In the genomic region with DNA sequence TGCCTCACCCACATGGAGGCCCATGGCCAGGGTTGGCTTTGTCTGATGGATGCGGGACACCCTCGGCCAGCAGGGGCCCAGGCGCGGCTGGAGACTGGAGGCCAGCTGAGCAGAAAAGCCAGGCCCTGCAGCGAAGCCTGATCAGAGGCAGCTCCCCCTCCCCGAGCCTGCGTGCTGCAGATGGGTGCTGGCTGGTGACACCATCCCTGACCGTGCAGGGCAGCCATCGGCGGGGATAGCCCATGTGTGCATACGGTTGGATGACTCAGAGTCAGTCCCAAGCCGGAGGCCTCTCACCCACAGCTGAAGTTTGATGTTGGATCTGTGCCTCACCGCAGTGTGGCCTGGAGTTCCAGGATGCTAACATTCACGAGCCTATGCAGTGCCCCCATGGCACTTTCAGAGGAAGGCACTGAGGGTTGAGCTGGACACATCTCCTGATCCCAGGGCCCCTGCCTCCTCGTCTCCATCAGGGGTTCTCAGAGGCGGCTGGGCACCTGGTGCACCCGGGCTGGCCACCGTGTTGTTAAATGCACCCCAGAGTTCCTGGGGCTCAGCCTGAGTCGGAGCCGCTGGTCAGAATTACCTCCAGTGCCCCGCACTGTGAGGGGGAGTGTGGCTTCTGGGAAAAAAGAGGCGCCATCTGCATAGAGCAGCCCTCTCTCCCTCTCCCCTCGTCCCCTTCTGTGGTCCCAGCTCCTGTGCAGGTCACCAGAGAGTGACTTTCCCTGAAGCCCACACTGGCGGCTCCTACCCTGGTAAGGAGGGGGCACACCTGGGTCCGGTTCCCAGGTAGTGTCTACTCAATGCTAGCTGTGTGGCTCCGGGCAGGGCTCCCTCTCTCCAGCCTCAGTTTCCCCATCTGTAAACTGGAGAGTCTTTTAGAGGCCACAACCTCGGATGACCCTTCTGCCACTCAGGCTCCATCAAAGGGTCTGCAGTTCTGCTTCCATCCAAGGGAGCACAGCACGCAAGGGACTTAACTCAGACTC, we compare ENCODE assay signal across 18 cellular contexts. TPM values are rescaled to one million over a fixed set of nuclear protein-coding genes. Genes with fewer than 3 reads are reported as not detected.
A peak's percentile ranks its signal among the peaks of the same experiment; 100 is the strongest.
DNase-seq lines count a peak whose midpoint lies in the region; ATAC-seq and TF ChIP-seq lines count a peak whose summit lies in the region.
"Had no signal": no experiment of that assay in that cellular context is flagged by ENCODE, and none has a peak within 500 bp of the region (broad histone marks: within the 10 kb centered on the region; RNA-seq: fewer than 3 reads in every experiment).

No MANE protein-coding gene starts in this region.

- no TSS peak for BruUV-seq in Panc1 (replicated peaks; lab: Mats Ljungman, UMichigan)

- H3K27ac Mint-ChIP-seq in CD14-positive monocyte: no peak overlapping the region
- H3K27ac Mint-ChIP-seq: activated B cell treated with CpG ODN at 0.5 μM for 24 hours; activated CD4-positive, alpha-beta memory T cell treated with anti-CD3 and anti-CD28 coated beads, Interleukin-2, amount 10 ng/mL, durations not matched to agents 7 days and 5 days; GM23338 had no signal

- H3K4me1 ChIP-seq in Panc1 (ENCODE audit: control insufficient read depth, insufficient read depth, low read length) (no peaks in the 10 kb centered on the region), suprapubic skin (no peaks in the 10 kb centered on the region)

- 88% methylated on average over 15 of the region's 28 CpGs for WGBS in suprapubic skin

- H3K36me3 ChIP-seq in Panc1 (ENCODE audit: control insufficient read depth, insufficient read depth, low read length) (no peaks in the 10 kb centered on the region), suprapubic skin (no peaks in the 10 kb centered on the region)
- H3K36me3 ChIP-seq: cardiac muscle cell, ovary had no signal

- TF ChIP-seq CTCF in Panc1 (IDR thresholded peaks at IDR 0.05): no peak
- TF ChIP-seq CTCF in suprapubic skin (IDR thresholded peaks at IDR 0.05): no peak
- TF ChIP-seq CTCF in CD14-positive monocyte (IDR thresholded peaks at IDR 0.05): no peak

- CTCF ChIA-PET in Panc1 (lab: Charles Lee): interaction anchor here (0.6 to 1.4 kb wide), 10 partner anchors 10 to 326 kb away, joined by 3 to 8 read pairs (median 4); no protein-coding TSS in a partner anchor

- 0 out of 2 replicates have a peak, but pooled peaks cover 2% of the 10 kb centered on the region for H3K27me3 ChIP-seq in Panc1 (ENCODE audit: control insufficient read depth, insufficient read depth, low read length)
- H3K27me3 ChIP-seq in suprapubic skin: peaks cover 22% of the 10 kb centered on the region
- H3K27me3 ChIP-seq: ovary had no signal

- H3K36me3 Mint-ChIP-seq in CD14-positive monocyte: no peaks in the 10 kb centered on the region
- H3K36me3 Mint-ChIP-seq: naive thymus-derived CD8-positive, alpha-beta T cell had no signal

- H3K4me3 ChIP-seq in Panc1 (ENCODE audit: low read depth in 2 of 2, low read length in 2 of 2) (no peak overlapping the region), suprapubic skin (no peak overlapping the region)
- H3K4me3 ChIP-seq: cardiac muscle cell, GM23338, ovary had no signal

- peaks cover 8 to 21% (median 17%) of the 10 kb centered on the region in 3 donors for H3K27me3 Mint-ChIP-seq in CD14-positive monocyte (ENCODE audit: low read depth in 3 of 3)

- no peaks in the 10 kb centered on the region for H3K4me1 Mint-ChIP-seq in CD14-positive monocyte
- H3K4me1 Mint-ChIP-seq: activated B cell treated with CpG ODN at 0.5 μM for 24 hours; activated CD4-positive, alpha-beta memory T cell treated with anti-CD3 and anti-CD28 coated beads, Interleukin-2, amount 10 ng/mL, durations not matched to agents 7 days and 5 days; naive thymus-derived CD8-positive, alpha-beta T cell had no signal

- ATAC-seq in Panc1 (0 out of 2 replicates have a peak, but pooled peaks have one; percentile 15), GM21367 (IDR thresholded peaks at IDR 0.05; ENCODE audit: unreplicated experiment) (no peak)

- intact Hi-C loops in Panc1 (cut with micrococcal nuclease; ENCODE audit: unreplicated experiment): no loop called here
- intact Hi-C loops in CD14-positive monocyte (cut with micrococcal nuclease): loop anchor here in 1 of 2 donors (10.0 kb wide), 1 partner anchor 325 kb away; no protein-coding TSS in a partner anchor

- in situ Hi-C loops in Panc1 (cut with HindIII; ENCODE audit: low pct_unique_long_range_greater_than_20kb, low sequenced_read_pairs): no loop called here

- H3K27ac ChIP-seq in Panc1 (ENCODE audit: low read length): no peak overlapping the region
- H3K27ac ChIP-seq in suprapubic skin: no peak overlapping the region
- H3K27ac ChIP-seq: cardiac muscle cell, ovary had no signal

- H3K4me3 Mint-ChIP-seq in CD14-positive monocyte: no peak overlapping the region
- H3K4me3 Mint-ChIP-seq: activated B cell treated with CpG ODN at 0.5 μM for 24 hours; activated CD4-positive, alpha-beta memory T cell treated with anti-CD3 and anti-CD28 coated beads, Interleukin-2, amount 10 ng/mL, durations not matched to agents 7 days and 5 days; GM23338; naive thymus-derived CD8-positive, alpha-beta T cell had no signal

- H3K9me3 Mint-ChIP-seq in CD14-positive monocyte: peaks cover 0 to 6% (median 3%) of the 10 kb centered on the region in 7 donors
- H3K9me3 Mint-ChIP-seq: activated B cell treated with CpG ODN at 0.5 μM for 24 hours; activated CD4-positive, alpha-beta memory T cell treated with anti-CD3 and anti-CD28 coated beads, Interleukin-2, amount 10 ng/mL, durations not matched to agents 7 days and 5 days; naive thymus-derived CD8-positive, alpha-beta T cell had no signal

- POLR2A ChIA-PET in Panc1 (lab: Charles Lee): interaction anchor here (0.6 kb wide), 1 partner anchor 40 kb away, joined by 6 read pairs; no protein-coding TSS in a partner anchor

- DNase-seq in Daoy (ENCODE audit: low read depth) (peak; percentile 90), Panc1 (ENCODE audit: low read depth, low spot score) (no peak), fibroblast of peridontal ligament (ENCODE audit: extremely low read depth) (peak; percentile 3), suprapubic skin (ENCODE audit: low spot score in 2 of 2) (peak; percentile 58 to 79), CD14-positive monocyte (ENCODE audit: low spot score) (no peak)
- no peak for DNase-seq in NK-92 treated with Interleukin-12 subunit alpha and Interleukin-12 subunit beta, amount 100 ng/mL, for 24 hours (lab: John Stamatoyannopoulos, UW)
- DNase-seq: activated B cell treated with CpG ODN at 0.5 μM for 24 hours; activated naive CD4-positive, alpha-beta T cell treated with Interleukin-2 at 50 U/mL for 16 hours; DMS79 treated with DMSO at 0.1 percent for 48 hours had no signal

- no peaks in the 10 kb centered on the region for H3K9me3 ChIP-seq in Panc1 (ENCODE audit: control insufficient read depth, insufficient read depth, low read depth, low read length)
- H3K9me3 ChIP-seq in suprapubic skin: no peaks in the 10 kb centered on the region
- H3K9me3 ChIP-seq: ovary had no signal

- no peak for TF ChIP-seq EP300 in suprapubic skin (IDR thresholded peaks at IDR 0.05)

- TF ChIP-seq POLR2A in suprapubic skin (IDR thresholded peaks at IDR 0.05): no peak

RNA-seq across cellular contexts. Expression of a gene that starts 19.4 kb away (rescaled TPM):
- total RNA-seq in Daoy (2014; rRNA removed; shearing (Covaris generic)): 15.0 and 16.2 TPM in 2 replicates
- total RNA-seq in Panc1 (2021; ENCODE audit: unreplicated experiment): 132 TPM
- polyA plus RNA-seq in Panc1 (2012; ENCODE audit: insufficient read length): 124 TPM
- total RNA-seq in suprapubic skin: 10 to 100 TPM in 1 of 4 donors, 1 to 10 TPM in 3; 2.9 to 15.9 (median 3.2) TPM
- polyA plus RNA-seq in CD14-positive monocyte: not detected
- total RNA-seq: activated B cell treated with CpG ODN at 0.5 μM for 24 hours; naive thymus-derived CD8-positive, alpha-beta T cell had no signal

RNA-seq across cellular contexts. Expression of a gene that starts 29.2 kb away (rescaled TPM):
- not detected in 2 replicates for total RNA-seq in Daoy (2014; rRNA removed; shearing (Covaris generic))
- total RNA-seq in Panc1 (2021; ENCODE audit: unreplicated experiment): 0.36 TPM
- polyA plus RNA-seq in Panc1 (2012; ENCODE audit: insufficient read length): not detected
- under 1 TPM in 1 of 4 donors, not detected in 3; 0.80 TPM for total RNA-seq in suprapubic skin
- polyA plus RNA-seq in CD14-positive monocyte: not detected
- total RNA-seq: activated B cell treated with CpG ODN at 0.5 μM for 24 hours; activated CD4-positive, alpha-beta memory T cell treated with anti-CD3 and anti-CD28 coated beads, Interleukin-2, amount 10 ng/mL, durations not matched to agents 7 days and 5 days; GM23338; naive thymus-derived CD8-positive, alpha-beta T cell; NCI-H460; right cardiac atrium; urinary bladder had no signal
- polyA plus RNA-seq: GM23338; naive thymus-derived CD8-positive, alpha-beta T cell had no signal

RNA-seq across cellular contexts. Expression of a gene that starts 56.5 kb away (rescaled TPM):
- not detected in 2 replicates for total RNA-seq in Daoy (2014; rRNA removed; shearing (Covaris generic))
- total RNA-seq in Panc1 (2021; ENCODE audit: unreplicated experiment) (0.21 TPM), suprapubic skin (10 to 100 TPM; 28.7 to 97.5 (median 69.2) TPM)
- polyA plus RNA-seq in Panc1 (2012; ENCODE audit: insufficient read length): not detected
- not detected for polyA plus RNA-seq in CD14-positive monocyte
- total RNA-seq: activated B cell treated with CpG ODN at 0.5 μM for 24 hours; activated CD4-positive, alpha-beta memory T cell treated with anti-CD3 and anti-CD28 coated beads, Interleukin-2, amount 10 ng/mL, durations not matched to agents 7 days and 5 days; cardiac muscle cell; GM23338; naive thymus-derived CD8-positive, alpha-beta T cell; NCI-H460; right cardiac atrium had no signal
- polyA plus RNA-seq: cardiac muscle cell; GM23338; naive thymus-derived CD8-positive, alpha-beta T cell; right cardiac atrium had no signal

Comparison
In these comparisons a context has a peak if more than half of its experiments do, and no peak if none do; other contexts are left out.
1. DNase-seq: peak in Daoy (single experiment), fibroblast of peridontal ligament (single experiment) and suprapubic skin (2 of 2); none in Panc1 (single experiment), NK-92 treated with Interleukin-12 subunit alpha and Interleukin-12 subunit beta, amount 100 ng/mL, for 24 hours (single experiment) and CD14-positive monocyte (single experiment).
2. RNA of a gene that starts 56.5 kb away (total RNA-seq): 28.7 to 97.5 TPM in suprapubic skin; 0.21 TPM in Panc1 (single experiment) and not detected in Daoy; every median in the first group is over 10 times any median in the second.